ENCODE assay signal across 10 cellular contexts in the genomic region with DNA sequence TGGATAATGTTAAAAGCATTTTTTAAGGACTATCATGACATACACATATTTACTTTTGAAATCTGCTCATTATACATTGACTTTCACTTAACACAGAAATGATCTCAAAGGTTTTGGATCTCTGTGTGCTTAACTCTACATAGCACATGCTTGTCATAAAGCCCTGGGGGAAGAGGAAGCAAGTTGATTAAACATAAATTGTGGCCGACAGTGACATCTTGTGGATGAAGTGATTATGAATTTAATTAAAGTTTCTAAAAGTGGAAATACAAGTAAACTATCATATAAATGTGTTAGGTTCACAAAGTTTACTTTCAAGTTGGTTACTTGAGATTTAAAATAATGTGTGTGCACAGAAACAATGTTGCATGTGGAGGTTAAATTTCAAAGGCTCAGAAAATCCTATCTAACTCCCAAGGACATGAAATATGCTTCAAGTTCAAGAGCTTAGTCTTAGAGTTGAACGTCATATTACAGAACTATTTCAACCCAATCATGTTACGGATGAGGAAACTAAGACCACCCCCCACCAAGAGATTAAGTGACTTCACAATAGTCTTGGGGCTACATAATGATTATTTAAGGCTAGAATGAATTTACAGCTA.
DNase-seq lines count a peak whose midpoint lies in the region; ATAC-seq and TF ChIP-seq lines count a peak whose summit lies in the region.
"Had no signal": no experiment of that assay in that cellular context is flagged by ENCODE, and none has a peak within 500 bp of the region (broad histone marks: within the 10 kb centered on the region; RNA-seq: fewer than 3 reads in every experiment).

No MANE protein-coding gene starts in this region.

- H3K36me3 ChIP-seq in CD4-positive, CD25-positive, alpha-beta regulatory T cell (ENCODE audit: control insufficient read depth, insufficient read depth, low read length), result no peaks in the 10 kb centered on the region
- no peaks in the 10 kb centered on the region for H3K36me3 ChIP-seq in upper lobe of right lung
- H3K36me3 ChIP-seq: neutrophil had no signal

- peaks cover 23% of the 10 kb centered on the region for H3K27me3 Mint-ChIP-seq in CD4-positive, CD25-positive, alpha-beta regulatory T cell

- no peak overlapping the region for H3K4me3 ChIP-seq in CD4-positive, CD25-positive, alpha-beta regulatory T cell (ENCODE audit: low read depth, low read length)
- no peak overlapping the region for H3K4me3 ChIP-seq in upper lobe of right lung

- H3K9me3 ChIP-seq in CD4-positive, CD25-positive, alpha-beta regulatory T cell (ENCODE audit: control insufficient read depth in 2 of 2, low read length in 2 of 2), result no peaks in the 10 kb centered on the region
- no peaks in the 10 kb centered on the region for H3K9me3 ChIP-seq in upper lobe of right lung
- H3K9me3 ChIP-seq: neutrophil had no signal

- H3K27ac Mint-ChIP-seq in CD4-positive, CD25-positive, alpha-beta regulatory T cell, result no peak overlapping the region
- H3K27ac Mint-ChIP-seq: T-cell had no signal

- TF ChIP-seq CTCF in upper lobe of right lung (IDR thresholded peaks at IDR 0.05), result peak; percentile 44

- H3K27me3 ChIP-seq in CD4-positive, CD25-positive, alpha-beta regulatory T cell (ENCODE audit: control insufficient read depth, insufficient read depth, low read length), result peaks cover 3% of the 10 kb centered on the region
- H3K27me3 ChIP-seq in upper lobe of right lung, result peaks cover 12% of the 10 kb centered on the region

- H3K27ac ChIP-seq in CD4-positive, CD25-positive, alpha-beta regulatory T cell (ENCODE audit: insufficient read depth, low read length, poor library complexity, severe bottlenecking), result no peak overlapping the region
- no peak overlapping the region for H3K27ac ChIP-seq in upper lobe of right lung
- H3K27ac ChIP-seq: neutrophil had no signal

- intact Hi-C loops in upper lobe of right lung (cut with DNase I), result no loop called here

- H3K9me3 Mint-ChIP-seq in CD4-positive, CD25-positive, alpha-beta regulatory T cell, result no peaks in the 10 kb centered on the region
- H3K9me3 Mint-ChIP-seq: T-cell had no signal

- ATAC-seq in CD4-positive, CD25-positive, alpha-beta regulatory T cell (ENCODE audit: low read depth in 2 of 2), result no peak
- ATAC-seq in GM18502 (IDR thresholded peaks at IDR 0.05; ENCODE audit: poor library complexity, unreplicated experiment) (peak; percentile 54), upper lobe of right lung (peak; percentile 79), HG03039 (IDR thresholded peaks at IDR 0.05; ENCODE audit: unreplicated experiment) (no peak)

- no peak overlapping the region for H3K4me3 Mint-ChIP-seq in CD4-positive, CD25-positive, alpha-beta regulatory T cell
- H3K4me3 Mint-ChIP-seq: T-cell had no signal

- H3K4me1 Mint-ChIP-seq in CD4-positive, CD25-positive, alpha-beta regulatory T cell, result peaks cover 0 to 5% (median 0%) of the 10 kb centered on the region in 4 donors
- H3K4me1 Mint-ChIP-seq: T-cell had no signal

- no peaks in the 10 kb centered on the region for H3K36me3 Mint-ChIP-seq in CD4-positive, CD25-positive, alpha-beta regulatory T cell
- H3K36me3 Mint-ChIP-seq: T-cell had no signal

- H3K4me1 ChIP-seq in CD4-positive, CD25-positive, alpha-beta regulatory T cell (ENCODE audit: control insufficient read depth, insufficient read depth, low read length, poor library complexity, severe bottlenecking), result no peaks in the 10 kb centered on the region
- H3K4me1 ChIP-seq in upper lobe of right lung, result no peaks in the 10 kb centered on the region

- peak in 2 of 3 donors; percentile 53 to 70 for DNase-seq in CD4-positive, CD25-positive, alpha-beta regulatory T cell
- DNase-seq in NCI-H1105 treated with DMSO at 0.1 percent for 48 hours (lab: John Stamatoyannopoulos, UW), result peak; percentile 18
- DNase-seq in amniotic stem cell (lab: John Stamatoyannopoulos, UW), result peak; percentile 51
- DNase-seq in iris pigment epithelial cell (ENCODE audit: low read depth), result peak; percentile 56
- DNase-seq in upper lobe of right lung, result no peak
- DNase-seq in activated effector memory CD4-positive, alpha-beta T cell treated with anti-CD3 and anti-CD28 coated beads, Interleukin-2, amount 50 U/mL, for 16 hours, result no peak

Comparison
In these comparisons a context has a peak if more than half of its experiments do, and no peak if none do; other contexts are left out.
1. ATAC-seq: peak in GM18502 (single experiment) and upper lobe of right lung (single experiment); none in CD4-positive, CD25-positive, alpha-beta regulatory T cell (0 of 2) and HG03039 (single experiment).
2. DNase-seq: peak in CD4-positive, CD25-positive, alpha-beta regulatory T cell (2 of 3), NCI-H1105 treated with DMSO at 0.1 percent for 48 hours (single experiment), amniotic stem cell (single experiment) and iris pigment epithelial cell (single experiment); none in upper lobe of right lung (single experiment) and activated effector memory CD4-positive, alpha-beta T cell treated with anti-CD3 and anti-CD28 coated beads, Interleukin-2, amount 50 U/mL, for 16 hours (single experiment).